In the genomic region with DNA sequence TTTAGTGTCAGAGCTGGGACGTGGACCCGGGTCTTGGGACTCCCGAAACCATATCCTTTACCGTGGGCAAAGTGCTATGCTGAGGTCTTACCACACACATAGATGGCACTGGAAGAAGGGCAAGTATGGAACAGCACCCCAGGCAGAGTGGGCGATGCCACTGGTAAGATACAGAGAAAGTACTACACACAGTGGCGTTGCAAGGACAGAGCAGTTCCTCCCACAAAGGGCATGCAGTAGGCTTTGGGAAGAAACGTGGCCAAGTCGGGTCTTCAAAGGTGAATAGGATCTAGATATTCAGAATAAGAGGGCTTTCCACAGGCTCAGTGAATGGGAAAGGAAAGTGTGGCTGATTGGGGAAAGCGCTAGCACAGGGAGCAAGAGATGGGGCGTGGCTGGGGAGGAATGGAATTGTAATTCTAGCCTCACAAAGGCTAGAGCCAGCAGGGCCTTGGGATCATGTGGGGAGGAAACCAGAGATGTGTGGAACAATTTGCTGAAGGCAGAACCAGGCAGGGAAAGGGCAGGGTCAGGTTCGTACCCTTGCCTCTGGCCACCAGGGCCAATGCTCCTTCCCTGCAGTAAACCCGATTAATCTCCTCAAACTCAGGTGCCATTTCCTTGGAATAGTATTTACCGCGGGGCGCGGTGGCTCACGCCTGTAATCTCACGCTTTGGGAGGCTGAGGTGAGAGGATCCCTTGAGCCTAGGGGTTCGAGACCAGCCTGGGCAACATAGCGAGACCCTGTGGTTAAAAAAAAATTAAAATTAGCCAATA, we compare ENCODE assay signal across 7 cellular contexts. TPM values are rescaled to one million over a fixed set of nuclear protein-coding genes. Genes with fewer than 3 reads are reported as not detected.
DNase-seq lines count a peak whose midpoint lies in the region; ATAC-seq and TF ChIP-seq lines count a peak whose summit lies in the region.

No MANE protein-coding gene starts in this region.

- H3K36me3 Mint-ChIP-seq in nephron (ENCODE audit: low read depth): no peaks in the 10 kb centered on the region

- in situ Hi-C loops in SK-MEL-5 (cut with HindIII; ENCODE audit: low pct_unique_long_range_greater_than_20kb, low sequenced_read_pairs): no loop called here

- H3K4me1 Mint-ChIP-seq in nephron: peaks cover 75% of the 10 kb centered on the region

- no peak for TF ChIP-seq CTCF in nephron (IDR thresholded peaks at IDR 0.05; ENCODE audit: unreplicated experiment in 3 of 3)

- peak overlapping the region; percentile 94 for H3K4me3 Mint-ChIP-seq in nephron

- no peaks in the 10 kb centered on the region for H3K27me3 ChIP-seq in H7 (ENCODE audit: control insufficient read depth, insufficient read depth, low read length)

- ATAC-seq in esophagus mucosa: peak; percentile 5
- ATAC-seq in GM21619 (IDR thresholded peaks at IDR 0.05; ENCODE audit: unreplicated experiment): no peak
- no peak for ATAC-seq in GM19023 (IDR thresholded peaks at IDR 0.05; ENCODE audit: unreplicated experiment)
- ATAC-seq in HG03196 (IDR thresholded peaks at IDR 0.05; ENCODE audit: unreplicated experiment): no peak

- H3K4me3 ChIP-seq in H7 (ENCODE audit: insufficient read depth, low read depth, low read length): peak overlapping the region; percentile 73

- H3K36me3 ChIP-seq in H7 (replicated peaks; ENCODE audit: control insufficient read depth, insufficient read depth, low read length): no peaks in the 10 kb centered on the region

- peak overlapping the region; percentile 100 for H3K27ac Mint-ChIP-seq in nephron

- DNase-seq in H7: peak; percentile 81
- DNase-seq in SK-MEL-5 (ENCODE audit: low read depth, low spot score): peak; percentile 90

- no peaks in the 10 kb centered on the region for H3K9me3 Mint-ChIP-seq in nephron

- H3K27me3 Mint-ChIP-seq in nephron (ENCODE audit: low read depth): peaks cover 3% of the 10 kb centered on the region

RNA-seq across cellular contexts. Expression of a gene that starts 36.0 kb away (rescaled TPM):
- total RNA-seq in H7 (2014; rRNA removed; shearing (Covaris generic)): 52.6 and 63.2 TPM in 2 replicates
- total RNA-seq in SK-MEL-5 (2014; rRNA removed; shearing (Covaris generic)): 37.9 and 43.9 TPM in 2 replicates
- polyA plus RNA-seq in SK-MEL-5 (2015; cell fraction: cytosol; rRNA removed): 414 and 471 TPM in 2 replicates
- 119 and 124 TPM in 2 replicates for polyA plus RNA-seq in SK-MEL-5 (2015; cell fraction: nucleus; rRNA removed)
- total RNA-seq in esophagus mucosa: 214 TPM
